In genomic region chr19:20233105-20233504, GRCh38 we compare ENCODE assay signal across 1 cellular context.
TF ChIP-seq lines count a peak whose summit lies in the region.

No MANE protein-coding gene starts in this region.

TF ChIP-seq in K562, 482 proteins besides CTCF, POLR2A, EP300 and RAD21 (continued from another document and continues in another):
- TF ChIP-seq ZNF592 (IDR thresholded peaks at IDR 0.05) (no peak), THRB (CRISPR knock-in tag; conservative IDR thresholded peaks at IDR 0.05) (no peak), HCFC1 (IDR thresholded peaks at IDR 0.05; ENCODE audit: low read depth, low read length) (no peak), ZNF609 (CRISPR knock-in tag; IDR thresholded peaks at IDR 0.05; ENCODE audit: borderline replicate concordance) (no peak), RREB1 (CRISPR knock-in tag; IDR thresholded peaks at IDR 0.05) (no peak), BRD9 (IDR thresholded peaks at IDR 0.05; ENCODE audit: low read depth, partially characterized antibody) (no peak), PRDM10 (IDR thresholded peaks at IDR 0.05; ENCODE audit: partially characterized antibody) (no peak), ZNF699 (CRISPR knock-in tag; IDR thresholded peaks at IDR 0.05; ENCODE audit: insufficient replicate concordance) (no peak), IRF9 (tag; IDR thresholded peaks at IDR 0.05) (no peak), HMBOX1 (IDR thresholded peaks at IDR 0.05) (no peak), NCOA1 (IDR thresholded peaks at IDR 0.05; ENCODE audit: low read depth) (no peak), CHD1 (IDR thresholded peaks at IDR 0.05; ENCODE audit: low read length) (no peak), POU5F1 (IDR thresholded peaks at IDR 0.05; ENCODE audit: borderline replicate concordance, low read depth, low read length, partially characterized antibody) (no peak), ZNF212 (CRISPR knock-in tag; IDR thresholded peaks at IDR 0.05) (no peak), KDM1A (IDR thresholded peaks at IDR 0.05) (0 out of 4 replicates have a peak, but pooled peaks of 1 of the 2 experiments have one; percentile 18), STAT5B (CRISPR knock-in tag; IDR thresholded peaks at IDR 0.05) (no peak), CTBP1 (IDR thresholded peaks at IDR 0.05; ENCODE audit: borderline replicate concordance) (no peak), GTF2B (IDR thresholded peaks at IDR 0.05; ENCODE audit: extremely low read depth, insufficient read length) (no peak), RAD51 (IDR thresholded peaks at IDR 0.05; ENCODE audit: borderline replicate concordance, low read depth) (no peak), BRF2 (IDR thresholded peaks at IDR 0.05; ENCODE audit: borderline replicate concordance, insufficient read depth, insufficient read length) (no peak), SUPT5H (IDR thresholded peaks at IDR 0.05) (no peak), NFXL1 (CRISPR knock-in tag; IDR thresholded peaks at IDR 0.05) (no peak), CEBPG (CRISPR knock-in tag; IDR thresholded peaks at IDR 0.05) (no peak), CEBPG (tag; conservative IDR thresholded peaks at IDR 0.05 in 1 of 2, IDR thresholded peaks at IDR 0.05 in 1 of 2) (no peak), ZBTB9 (CRISPR knock-in tag; IDR thresholded peaks at IDR 0.05) (no peak), ZNF146 (CRISPR knock-in tag; IDR thresholded peaks at IDR 0.05; ENCODE audit: unreplicated experiment) (no peak)
